Comparison of ENCODE assay signal across 22 cellular contexts in the genomic region with DNA sequence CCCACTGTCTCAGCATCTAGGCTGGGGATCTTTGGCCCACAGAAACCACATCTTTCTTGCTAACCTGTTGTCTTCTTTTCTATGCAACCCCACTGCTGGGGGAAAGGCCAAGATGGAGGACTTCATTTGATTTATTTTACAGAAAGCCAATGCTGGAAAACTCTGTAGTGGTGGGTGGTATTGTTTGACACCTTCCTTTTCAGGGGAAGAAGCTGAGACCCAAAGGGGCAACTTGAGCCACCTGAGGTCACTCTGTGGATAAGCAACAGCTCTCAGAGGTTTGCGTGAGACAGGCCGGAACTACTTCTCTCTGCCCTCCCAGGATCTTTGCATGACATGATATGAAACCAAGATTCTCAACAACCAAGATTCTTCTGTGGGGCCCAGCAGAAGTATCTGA.
A peak's percentile ranks its signal among the peaks of the same experiment; 100 is the strongest.
DNase-seq lines count a peak whose midpoint lies in the region; ATAC-seq lines count a peak whose summit lies in the region.
"Had no signal": no experiment of that assay in that cellular context is flagged by ENCODE, and none has a peak within 500 bp of the region (broad histone marks: within the 10 kb centered on the region; RNA-seq: fewer than 3 reads in every experiment).

No MANE protein-coding gene starts in this region.

- H3K27ac Mint-ChIP-seq in activated CD4-positive, alpha-beta T cell treated with anti-CD3 and anti-CD28 coated beads, Interleukin-2, amount 10 ng/mL, durations not matched to agents 7 days and 5 days, result peak overlapping the region; percentile 93
- peak overlapping the region in 6 of 8 donors; percentile 21 to 87 (median 58) for H3K27ac Mint-ChIP-seq in CD8-positive, alpha-beta memory T cell
- peak overlapping the region; percentile 92 for H3K27ac Mint-ChIP-seq in activated CD4-positive, alpha-beta memory T cell treated with anti-CD3 and anti-CD28 coated beads, Interleukin-2, amount 10 ng/mL, durations not matched to agents 7 days and 5 days
- H3K27ac Mint-ChIP-seq: nephron progenitor cell, progenitor cell of endocrine pancreas had no signal

- no peak for ATAC-seq in GM21360 (IDR thresholded peaks at IDR 0.05; ENCODE audit: unreplicated experiment)
- ATAC-seq: A549, gastrocnemius medialis had no signal

- no peaks in the 10 kb centered on the region for H3K36me3 ChIP-seq in CD8-positive, alpha-beta memory T cell (ENCODE audit: insufficient read depth, low read length)
- H3K36me3 ChIP-seq in SJCRH30, result no peaks in the 10 kb centered on the region
- H3K36me3 ChIP-seq: BLaER1 treated with 17β-estradiol and CSF1 and Interleukin-3, amounts not matched to agents 10 nM and 100 nM; breast epithelium; gastrocnemius medialis; tibial nerve had no signal

- peaks cover 10% of the 10 kb centered on the region for H3K9me3 Mint-ChIP-seq in activated CD4-positive, alpha-beta T cell treated with anti-CD3 and anti-CD28 coated beads, Interleukin-2, amount 10 ng/mL, durations not matched to agents 7 days and 5 days
- peaks cover 0 to 2% (median 0%) of the 10 kb centered on the region in 5 donors for H3K9me3 Mint-ChIP-seq in CD8-positive, alpha-beta memory T cell
- peaks cover 3% of the 10 kb centered on the region for H3K9me3 Mint-ChIP-seq in activated CD4-positive, alpha-beta memory T cell treated with anti-CD3 and anti-CD28 coated beads, Interleukin-2, amount 10 ng/mL, durations not matched to agents 7 days and 5 days
- H3K9me3 Mint-ChIP-seq: nephron progenitor cell had no signal

- H3K4me3 ChIP-seq in CD8-positive, alpha-beta memory T cell (ENCODE audit: low read length), result no peak overlapping the region
- no peak overlapping the region for H3K4me3 ChIP-seq in SJCRH30
- H3K4me3 ChIP-seq: A549; BLaER1 treated with 17β-estradiol and CSF1 and Interleukin-3, amounts not matched to agents 10 nM and 100 nM; breast epithelium; gastrocnemius medialis; PC-9; tibial nerve had no signal

- CTCF ChIA-PET in activated CD4-positive, alpha-beta T cell treated with anti-CD3 and anti-CD28 coated beads, Interleukin-2, amount 10 ng/mL, durations not matched to agents 7 days and 5 days (lab: Charles Lee), result no interaction called here
- CTCF ChIA-PET in CD8-positive, alpha-beta memory T cell (lab: Charles Lee), result no interaction called here
- CTCF ChIA-PET in activated CD4-positive, alpha-beta memory T cell treated with anti-CD3 and anti-CD28 coated beads, Interleukin-2, amount 10 ng/mL, durations not matched to agents 7 days and 5 days (lab: Charles Lee), result interaction anchor here (1.3 to 1.7 kb wide), 2 partner anchors 9 to 16 kb away, joined by 4 to 8 read pairs; no protein-coding TSS in a partner anchor

- peaks cover 13% of the 10 kb centered on the region for H3K4me1 ChIP-seq in CD8-positive, alpha-beta memory T cell (ENCODE audit: insufficient read depth, low read length)
- no peaks in the 10 kb centered on the region for H3K4me1 ChIP-seq in SJCRH30
- H3K4me1 ChIP-seq: A549; BLaER1 treated with 17β-estradiol and CSF1 and Interleukin-3, amounts not matched to agents 10 nM and 100 nM; breast epithelium; gastrocnemius medialis; tibial nerve had no signal

- POLR2A ChIA-PET in activated CD4-positive, alpha-beta T cell treated with anti-CD3 and anti-CD28 coated beads, Interleukin-2, amount 10 ng/mL, durations not matched to agents 7 days and 5 days (lab: Charles Lee), result no interaction called here
- POLR2A ChIA-PET in CD8-positive, alpha-beta memory T cell (lab: Charles Lee), result no interaction called here
- POLR2A ChIA-PET in activated CD4-positive, alpha-beta memory T cell treated with anti-CD3 and anti-CD28 coated beads, Interleukin-2, amount 10 ng/mL, durations not matched to agents 7 days and 5 days (lab: Charles Lee), result interaction anchor here (0.7 to 3.0 kb wide), 6 partner anchors 14 to 161 kb away, joined by 3 to 22 read pairs (median 5); no protein-coding TSS in a partner anchor

- H3K27me3 Mint-ChIP-seq in activated CD4-positive, alpha-beta T cell treated with anti-CD3 and anti-CD28 coated beads, Interleukin-2, amount 10 ng/mL, durations not matched to agents 7 days and 5 days, result no peaks in the 10 kb centered on the region
- H3K27me3 Mint-ChIP-seq in CD8-positive, alpha-beta memory T cell, result no peaks in the 10 kb centered on the region
- no peaks in the 10 kb centered on the region for H3K27me3 Mint-ChIP-seq in activated CD4-positive, alpha-beta memory T cell treated with anti-CD3 and anti-CD28 coated beads, Interleukin-2, amount 10 ng/mL, durations not matched to agents 7 days and 5 days
- H3K27me3 Mint-ChIP-seq: progenitor cell of endocrine pancreas had no signal

- H3K4me1 Mint-ChIP-seq in activated CD4-positive, alpha-beta T cell treated with anti-CD3 and anti-CD28 coated beads, Interleukin-2, amount 10 ng/mL, durations not matched to agents 7 days and 5 days, result peaks cover 31% of the 10 kb centered on the region
- peaks cover 5 to 33% (median 26%) of the 10 kb centered on the region in 3 donors for H3K4me1 Mint-ChIP-seq in CD8-positive, alpha-beta memory T cell
- peaks cover 41% of the 10 kb centered on the region for H3K4me1 Mint-ChIP-seq in activated CD4-positive, alpha-beta memory T cell treated with anti-CD3 and anti-CD28 coated beads, Interleukin-2, amount 10 ng/mL, durations not matched to agents 7 days and 5 days
- H3K4me1 Mint-ChIP-seq: nephron progenitor cell had no signal

- no peak overlapping the region for H3K27ac ChIP-seq in CD8-positive, alpha-beta memory T cell (ENCODE audit: low read depth, low read length)
- H3K27ac ChIP-seq in SJCRH30, result no peak overlapping the region
- H3K27ac ChIP-seq: A549; BLaER1 treated with 17β-estradiol and CSF1 and Interleukin-3, amounts not matched to agents 10 nM and 100 nM; breast epithelium; gastrocnemius medialis; PC-9; tibial nerve had no signal

- DNase-seq in activated CD4-positive, alpha-beta T cell treated with anti-CD3 and anti-CD28 coated beads, Interleukin-2, amount 10 ng/mL, durations not matched to agents 7 days and 5 days, result peak; percentile 33
- DNase-seq in activated CD4-positive, alpha-beta T cell treated with anti-CD3 and anti-CD28 coated beads, Interleukin-2, amount 50 U/mL, for 1 hour, result no peak
- no peak for DNase-seq in CD8-positive, alpha-beta memory T cell
- peak; percentile 42 for DNase-seq in activated CD4-positive, alpha-beta memory T cell treated with anti-CD3 and anti-CD28 coated beads, Interleukin-2, amount 10 ng/mL, durations not matched to agents 7 days and 5 days
- peak; percentile 10 for DNase-seq in central memory CD4-positive, alpha-beta T cell
- no peak for DNase-seq in anterior cingulate cortex (lab: John Stamatoyannopoulos, UW)
- no peak for DNase-seq in SJCRH30
- DNase-seq: DMS79, erythroblast, gastrocnemius medialis, GOT3, mesenchymal stem cell, NCI-H1436 treated with DMSO at 0.1 percent for 48 hours, nephron progenitor cell, PC-9, T1000 had no signal

- no peak overlapping the region for H3K4me3 Mint-ChIP-seq in activated CD4-positive, alpha-beta T cell treated with anti-CD3 and anti-CD28 coated beads, Interleukin-2, amount 10 ng/mL, durations not matched to agents 7 days and 5 days
- peak overlapping the region in 1 of 7 donors; percentile 40 for H3K4me3 Mint-ChIP-seq in CD8-positive, alpha-beta memory T cell
- H3K4me3 Mint-ChIP-seq in activated CD4-positive, alpha-beta memory T cell treated with anti-CD3 and anti-CD28 coated beads, Interleukin-2, amount 10 ng/mL, durations not matched to agents 7 days and 5 days, result peak overlapping the region; percentile 6
- H3K4me3 Mint-ChIP-seq: nephron progenitor cell had no signal

- no peaks in the 10 kb centered on the region for H3K36me3 Mint-ChIP-seq in activated CD4-positive, alpha-beta T cell treated with anti-CD3 and anti-CD28 coated beads, Interleukin-2, amount 10 ng/mL, durations not matched to agents 7 days and 5 days (ENCODE audit: low read depth)
- peaks cover 0 to 3% (median 0%) of the 10 kb centered on the region in 3 donors for H3K36me3 Mint-ChIP-seq in CD8-positive, alpha-beta memory T cell
- H3K36me3 Mint-ChIP-seq in activated CD4-positive, alpha-beta memory T cell treated with anti-CD3 and anti-CD28 coated beads, Interleukin-2, amount 10 ng/mL, durations not matched to agents 7 days and 5 days (ENCODE audit: low read depth), result peaks cover 8% of the 10 kb centered on the region

- H3K27me3 ChIP-seq in CD8-positive, alpha-beta memory T cell (ENCODE audit: insufficient read depth, low read length, poor library complexity, severe bottlenecking), result no peaks in the 10 kb centered on the region
- no peaks in the 10 kb centered on the region for H3K27me3 ChIP-seq in SJCRH30
- H3K27me3 ChIP-seq: BLaER1 treated with 17β-estradiol and CSF1 and Interleukin-3, amounts not matched to agents 10 nM and 100 nM; breast epithelium; gastrocnemius medialis; tibial nerve had no signal

- H3K9me3 ChIP-seq in CD8-positive, alpha-beta memory T cell (ENCODE audit: low read length), result no peaks in the 10 kb centered on the region
- no peaks in the 10 kb centered on the region for H3K9me3 ChIP-seq in SJCRH30 (replicated peaks)
- H3K9me3 ChIP-seq: A549; BLaER1 treated with 17β-estradiol and CSF1 and Interleukin-3, amounts not matched to agents 10 nM and 100 nM; breast epithelium; gastrocnemius medialis had no signal

Comparison
In these comparisons a context has a peak if more than half of its experiments do, and no peak if none do; other contexts are left out.
1. DNase-seq: peak in activated CD4-positive, alpha-beta T cell treated with anti-CD3 and anti-CD28 coated beads, Interleukin-2, amount 10 ng/mL, durations not matched to agents 7 days and 5 days (single experiment), activated CD4-positive, alpha-beta memory T cell treated with anti-CD3 and anti-CD28 coated beads, Interleukin-2, amount 10 ng/mL, durations not matched to agents 7 days and 5 days (single experiment) and central memory CD4-positive, alpha-beta T cell (single experiment); none in activated CD4-positive, alpha-beta T cell treated with anti-CD3 and anti-CD28 coated beads, Interleukin-2, amount 50 U/mL, for 1 hour (single experiment), CD8-positive, alpha-beta memory T cell (0 of 5), anterior cingulate cortex (0 of 58) and SJCRH30 (0 of 2).
2. Peak in every context shown above with its lines, with median percentiles within 50 percentile points of each other: H3K27ac Mint-ChIP-seq.